In the genomic region with DNA sequence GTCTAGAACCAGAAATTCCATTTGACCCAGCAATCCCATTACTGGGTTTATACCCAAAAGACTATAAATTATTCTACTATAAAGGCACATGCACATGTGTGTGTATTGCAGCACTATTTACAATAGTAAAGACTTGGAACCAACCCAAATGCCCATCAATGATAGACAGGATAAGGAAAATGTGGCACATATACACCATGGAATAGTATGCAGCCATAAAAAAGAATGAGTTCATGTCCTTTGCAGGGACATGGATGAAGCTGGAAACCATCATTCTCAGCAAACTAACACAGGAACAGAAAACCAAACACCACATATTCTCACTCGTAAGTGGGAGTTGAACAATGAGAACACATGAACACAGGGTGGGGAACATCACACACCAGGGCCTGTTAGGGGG, we compare ENCODE assay signal across 19 cellular contexts. TPM values are rescaled to one million over a fixed set of nuclear protein-coding genes. Genes with fewer than 3 reads are reported as not detected.
A peak's percentile ranks its signal among the peaks of the same experiment; 100 is the strongest.
DNase-seq lines count a peak whose midpoint lies in the region; ATAC-seq, FAIRE-seq and TF ChIP-seq lines count a peak whose summit lies in the region.
"Not testable (repeated sequence)": the region's sequence is repeated elsewhere in the genome, so short reads cannot be mapped to it uniquely, and the experiment has no call there.
"Had no signal": no experiment of that assay in that cellular context is flagged by ENCODE, and none has a peak within 500 bp of the region (broad histone marks: within the 10 kb centered on the region; RNA-seq: fewer than 3 reads in every experiment).

No MANE protein-coding gene starts in this region.

- not testable (repeated sequence) for TF ChIP-seq EP300 in K562 (IDR thresholded peaks at IDR 0.05; ENCODE audit: low read length); esophagus muscularis mucosa (IDR thresholded peaks at IDR 0.05); gastroesophageal sphincter (IDR thresholded peaks at IDR 0.05)

- BruUV-seq in K562 (replicated peaks; lab: Mats Ljungman, UMichigan), result not testable (repeated sequence)

- CTCF ChIA-PET in HEK293 (lab: Yijun Ruan, JAX); activated CD8-positive, alpha-beta T cell treated with anti-CD3 and anti-CD28 coated beads, Interleukin-2, amount 10 ng/mL, durations not matched to agents 7 days and 5 days (lab: Charles Lee): not testable (repeated sequence)
- CTCF ChIA-PET in T-cell (lab: Charles Lee), result interaction anchor here in 1 of 2 donors (1.0 kb wide), 1 partner anchor 20 kb away, joined by 3 read pairs; no protein-coding TSS in a partner anchor
- CTCF ChIA-PET in activated CD4-positive, alpha-beta T cell treated with anti-CD3 and anti-CD28 coated beads, Interleukin-2, amount 10 ng/mL, durations not matched to agents 7 days and 5 days (lab: Charles Lee), result interaction anchor here (1.3 to 2.1 kb wide), 2 partner anchors 15 kb away, joined by 4 to 6 read pairs; no protein-coding TSS in a partner anchor
- CTCF ChIA-PET in K562 (lab: Yijun Ruan, JAX; ENCODE audit: low intra/inter-chr PET ratio), result interaction anchor here (0.7 kb wide), 1 partner anchor 199 kb away, joined by 4 read pairs; no protein-coding TSS in a partner anchor

- not testable (repeated sequence) for H3K79me2 ChIP-seq in K562 (ENCODE audit: control insufficient read depth, insufficient read depth, low read length)

- H3K4me1 Mint-ChIP-seq in T-cell, result peaks cover 44 to 58% (median 52%) of the 10 kb centered on the region in 3 donors
- H3K4me1 Mint-ChIP-seq in activated CD4-positive, alpha-beta T cell treated with anti-CD3 and anti-CD28 coated beads, Interleukin-2, amount 10 ng/mL, durations not matched to agents 7 days and 5 days, result peaks cover 44% of the 10 kb centered on the region
- H3K4me1 Mint-ChIP-seq in activated CD8-positive, alpha-beta T cell treated with anti-CD3 and anti-CD28 coated beads, Interleukin-2, amount 10 ng/mL, durations not matched to agents 7 days and 5 days (ENCODE audit: low read depth), result peaks cover 76% of the 10 kb centered on the region

- peak overlapping the region; percentile 84 to 92 for H3K27ac Mint-ChIP-seq in T-cell
- H3K27ac Mint-ChIP-seq in activated CD4-positive, alpha-beta T cell treated with anti-CD3 and anti-CD28 coated beads, Interleukin-2, amount 10 ng/mL, durations not matched to agents 7 days and 5 days, result peak overlapping the region; percentile 71
- H3K27ac Mint-ChIP-seq in activated CD8-positive, alpha-beta T cell treated with anti-CD3 and anti-CD28 coated beads, Interleukin-2, amount 10 ng/mL, durations not matched to agents 7 days and 5 days, result peak overlapping the region; percentile 1

- not testable (repeated sequence) for TF ChIP-seq POLR2A in K562 (conservative IDR thresholded peaks at IDR 0.05); esophagus muscularis mucosa (IDR thresholded peaks at IDR 0.05; ENCODE audit: low read depth); gastroesophageal sphincter (IDR thresholded peaks at IDR 0.05)

- H3K36me3 Mint-ChIP-seq in T-cell, result not testable (repeated sequence)
- H3K36me3 Mint-ChIP-seq in activated CD4-positive, alpha-beta T cell treated with anti-CD3 and anti-CD28 coated beads, Interleukin-2, amount 10 ng/mL, durations not matched to agents 7 days and 5 days (ENCODE audit: low read depth), result peaks cover 23% of the 10 kb centered on the region
- peaks cover 58% of the 10 kb centered on the region for H3K36me3 Mint-ChIP-seq in activated CD8-positive, alpha-beta T cell treated with anti-CD3 and anti-CD28 coated beads, Interleukin-2, amount 10 ng/mL, durations not matched to agents 7 days and 5 days (ENCODE audit: low read depth)

- not testable (repeated sequence) for FAIRE-seq in K562 (lab: Jason Lieb, UNC)

- not testable (repeated sequence) for H3K36me3 ChIP-seq in HEK293 (ENCODE audit: control insufficient read depth in 2 of 2, insufficient read depth in 1 of 2, low read length in 2 of 2); K562 (ENCODE audit: control insufficient read depth, insufficient read depth, low read length); esophagus muscularis mucosa; gastroesophageal sphincter

- WGBS in K562 (ENCODE audit: insufficient coverage, low coverage, missing lambda C conversion rate), result no CpG with 5 or more reads among the region's 1 CpG
- WGBS in esophagus muscularis mucosa, result 100% methylated on average over 1 of the region's 1 CpG
- 88% methylated on average over 1 of the region's 1 CpG; no CpG with 5 or more reads in 1 of the 2 donors for WGBS in gastroesophageal sphincter (ENCODE audit: low coverage in 1 of 2), 2 donors

- not testable (repeated sequence) for H3K9me3 Mint-ChIP-seq in T-cell
- peaks cover 15% of the 10 kb centered on the region for H3K9me3 Mint-ChIP-seq in activated CD4-positive, alpha-beta T cell treated with anti-CD3 and anti-CD28 coated beads, Interleukin-2, amount 10 ng/mL, durations not matched to agents 7 days and 5 days
- H3K9me3 Mint-ChIP-seq in activated CD8-positive, alpha-beta T cell treated with anti-CD3 and anti-CD28 coated beads, Interleukin-2, amount 10 ng/mL, durations not matched to agents 7 days and 5 days (ENCODE audit: insufficient read depth), result peaks cover 19% of the 10 kb centered on the region

- ATAC-seq in T-cell (replicated peaks in 1 of 4); activated CD8-positive, alpha-beta T cell treated with anti-CD3 and anti-CD28 coated beads, Interleukin-2, amount 10 ng/mL, durations not matched to agents 7 days and 5 days; K562; gastroesophageal sphincter: not testable (repeated sequence)

- POLR2A ChIA-PET in HEK293 (lab: Yijun Ruan, JAX); T-cell (lab: Charles Lee); activated CD4-positive, alpha-beta T cell treated with anti-CD3 and anti-CD28 coated beads, Interleukin-2, amount 10 ng/mL, durations not matched to agents 7 days and 5 days (lab: Charles Lee); activated CD8-positive, alpha-beta T cell treated with anti-CD3 and anti-CD28 coated beads, Interleukin-2, amount 10 ng/mL, durations not matched to agents 7 days and 5 days (lab: Charles Lee); K562 (lab: Yijun Ruan, JAX): not testable (repeated sequence)

- intact Hi-C loops in K562 (cut with micrococcal nuclease); esophagus muscularis mucosa (cut with DNase I): not testable (repeated sequence)

- not testable (repeated sequence) for H3K9me1 ChIP-seq in K562 (ENCODE audit: control insufficient read depth, insufficient read depth, low read length)

- H3K4me3 Mint-ChIP-seq in T-cell; activated CD4-positive, alpha-beta T cell treated with anti-CD3 and anti-CD28 coated beads, Interleukin-2, amount 10 ng/mL, durations not matched to agents 7 days and 5 days; activated CD8-positive, alpha-beta T cell treated with anti-CD3 and anti-CD28 coated beads, Interleukin-2, amount 10 ng/mL, durations not matched to agents 7 days and 5 days: not testable (repeated sequence)

- DNase-seq in T-cell; activated CD4-positive, alpha-beta T cell treated with anti-CD3 and anti-CD28 coated beads, Interleukin-2, amount 10 ng/mL, durations not matched to agents 7 days and 5 days; activated CD8-positive, alpha-beta T cell treated with anti-CD3 and anti-CD28 coated beads, Interleukin-2, amount 10 ng/mL, durations not matched to agents 7 days and 5 days; K562 (ENCODE audit: extremely low read depth in 1 of 4, low spot score in 3 of 4); esophagus muscularis mucosa (ENCODE audit: extremely low spot score): not testable (repeated sequence)

- not testable (repeated sequence) for H3K27me3 ChIP-seq in K562 (ENCODE audit: control insufficient read depth in 2 of 2, insufficient read depth in 2 of 2, low read length in 2 of 2); esophagus muscularis mucosa; gastroesophageal sphincter

- H3K27ac ChIP-seq in HEK293 (ENCODE audit: extremely low read depth, low read depth, low read length); K562 (ENCODE audit: extremely low read depth, low read depth, low read length): not testable (repeated sequence)
- H3K27ac ChIP-seq in esophagus muscularis mucosa (replicated peaks in 1 of 4) (peak overlapping the region in 3 of 4 donors; percentile 30 to 79 (median 66)), gastroesophageal sphincter (peak overlapping the region in 3 of 4 donors; percentile 59 to 79 (median 67))

- TF ChIP-seq RAD21 in K562 (CRISPR knock-in tag; conservative IDR thresholded peaks at IDR 0.05 in 1 of 2, IDR thresholded peaks at IDR 0.05 in 1 of 2), result not testable (repeated sequence)

- H3K4me2 ChIP-seq in K562 (ENCODE audit: insufficient read depth, low read length), result not testable (repeated sequence)

- H3K9me3 ChIP-seq in HEK293 (ENCODE audit: control insufficient read depth, insufficient read depth, low read depth, low read length); K562 (replicated peaks; ENCODE audit: control insufficient read depth, insufficient read depth, low read depth, low read length); esophagus muscularis mucosa; gastroesophageal sphincter: not testable (repeated sequence)

- H3K4me1 ChIP-seq in HEK293 (ENCODE audit: control insufficient read depth, insufficient read depth, low read length); K562 (replicated peaks in 1 of 2; ENCODE audit: control insufficient read depth in 2 of 2, insufficient read depth in 2 of 2, low read length in 2 of 2): not testable (repeated sequence)
- peaks cover 5 to 85% (median 80%) of the 10 kb centered on the region in 4 donors for H3K4me1 ChIP-seq in esophagus muscularis mucosa
- H3K4me1 ChIP-seq in gastroesophageal sphincter, result peaks cover 25 to 86% (median 37%) of the 10 kb centered on the region in 3 donors

- TF ChIP-seq CTCF in HEK293 (tag by site-specific recombination; IDR thresholded peaks at IDR 0.05); K562 (IDR thresholded peaks at IDR 0.05 in 2 of 3, conservative IDR thresholded peaks at IDR 0.05 in 1 of 3; ENCODE audit: insufficient read depth in 2 of 3, low read depth in 1 of 3, low read length in 3 of 3); esophagus muscularis mucosa (IDR thresholded peaks at IDR 0.05); gastroesophageal sphincter (IDR thresholded peaks at IDR 0.05): not testable (repeated sequence)

- not testable (repeated sequence) for H3K9ac ChIP-seq in K562 (ENCODE audit: insufficient read depth in 1 of 2, low read depth in 2 of 2, low read length in 2 of 2)

- in situ Hi-C loops in K562 (cut with MboI), result not testable (repeated sequence)

- not testable (repeated sequence) for H4K20me1 ChIP-seq in K562 (replicated peaks; ENCODE audit: control insufficient read depth, insufficient read depth, low read length)

- H2AFZ ChIP-seq in K562 (ENCODE audit: low read depth, low read length), result not testable (repeated sequence)

- H3K27me3 Mint-ChIP-seq in T-cell; activated CD4-positive, alpha-beta T cell treated with anti-CD3 and anti-CD28 coated beads, Interleukin-2, amount 10 ng/mL, durations not matched to agents 7 days and 5 days; activated CD8-positive, alpha-beta T cell treated with anti-CD3 and anti-CD28 coated beads, Interleukin-2, amount 10 ng/mL, durations not matched to agents 7 days and 5 days (ENCODE audit: low read depth): not testable (repeated sequence)

- H3K4me3 ChIP-seq in HEK293 (ENCODE audit: low read depth, low read length); K562; esophagus muscularis mucosa; gastroesophageal sphincter: not testable (repeated sequence)

RNA-seq across cellular contexts. Expression of gene XCL2, which starts 57.0 kb away (rescaled TPM):
- total RNA-seq in T-cell (10 to 100 TPM in 1 of 5 donors, 1 to 10 TPM in 4; 1.7 to 10.8 (median 4.7) TPM), K562 (2014; rRNA removed) (not detected in 2 replicates), K562 (2014; rRNA removed; fragmentation: Illumina TruSeq; extraction: Trizol) (not detected in 2 replicates), K562 (2015; rRNA removed; fragmentation: Illumina TruSeq; extraction: Trizol) (not detected in 2 replicates), K562 (2021) (not detected in 2 replicates), esophagus muscularis mucosa (not detected), gastroesophageal sphincter (1 to 10 TPM in 1 of 4 donors, not detected in 3; 2.0 TPM)
- total RNA-seq in activated CD4-positive, alpha-beta T cell treated with anti-CD3 and anti-CD28 coated beads, Interleukin-2, amount 10 ng/mL, durations not matched to agents 7 days and 5 days, result not detected
- 10 to 100 TPM; 41.2 to 41.8 TPM for total RNA-seq in activated CD8-positive, alpha-beta T cell treated with anti-CD3 and anti-CD28 coated beads, Interleukin-2, amount 10 ng/mL, durations not matched to agents 7 days and 5 days
- not detected in 2 replicates for total RNA-seq in K562 (2011; cell fraction: chromatin; rRNA removed; ENCODE audit: low replicate concordance)
- total RNA-seq in K562 (2011; cell fraction: nucleolus; rRNA removed), result not detected in 2 replicates
- total RNA-seq in K562 (2011; cell fraction: nucleoplasm; rRNA removed), result not detected in 2 replicates
- polyA plus RNA-seq in K562 (2011; rRNA removed) (not detected in 2 replicates), K562 (2014; fragmentation: Illumina TruSeq; extraction: Trizol) (not detected in 2 replicates), K562 (2014; fragmentation: Nextera tagmentation; extraction: Ambion mirVana) (not detected), K562 (2014; rRNA removed) (not detected in 2 replicates)
- not detected in 2 replicates for polyA plus RNA-seq in K562 (2011; cell fraction: cytosol; rRNA removed)
- not detected in 2 replicates for polyA plus RNA-seq in K562 (2011; cell fraction: nucleus; rRNA removed)
- not detected in 2 replicates for polyA plus RNA-seq in K562 (2012)
- polyA minus RNA-seq in K562 (2011; rRNA and poly(A)+ RNA removed), result not detected in 2 replicates
- polyA minus RNA-seq in K562 (2011; cell fraction: cytosol; rRNA and poly(A)+ RNA removed), result not detected in 2 replicates
- polyA minus RNA-seq in K562 (2011; cell fraction: nucleus; rRNA and poly(A)+ RNA removed), result not detected in 2 replicates
- total RNA-seq: A172; A673; B cell; Caco-2; Calu3; CD4-positive, alpha-beta memory T cell; CD4-positive, alpha-beta T cell; CD4-positive, CD25-positive, alpha-beta regulatory T cell; Daoy had no signal
- polyA plus RNA-seq: A549, AG04450, BJ had no signal

Comparison
In these comparisons a context has a peak if more than half of its experiments do, and no peak if none do; other contexts are left out.
1. H3K27ac Mint-ChIP-seq: peak in every context shown above with its lines; median percentile 88 in T-cell; 71 in activated CD4-positive, alpha-beta T cell treated with anti-CD3 and anti-CD28 coated beads, Interleukin-2, amount 10 ng/mL, durations not matched to agents 7 days and 5 days; 1 in activated CD8-positive, alpha-beta T cell treated with anti-CD3 and anti-CD28 coated beads, Interleukin-2, amount 10 ng/mL, durations not matched to agents 7 days and 5 days.